31 cellular contexts compared by ENCODE assay signal in the genomic region with DNA sequence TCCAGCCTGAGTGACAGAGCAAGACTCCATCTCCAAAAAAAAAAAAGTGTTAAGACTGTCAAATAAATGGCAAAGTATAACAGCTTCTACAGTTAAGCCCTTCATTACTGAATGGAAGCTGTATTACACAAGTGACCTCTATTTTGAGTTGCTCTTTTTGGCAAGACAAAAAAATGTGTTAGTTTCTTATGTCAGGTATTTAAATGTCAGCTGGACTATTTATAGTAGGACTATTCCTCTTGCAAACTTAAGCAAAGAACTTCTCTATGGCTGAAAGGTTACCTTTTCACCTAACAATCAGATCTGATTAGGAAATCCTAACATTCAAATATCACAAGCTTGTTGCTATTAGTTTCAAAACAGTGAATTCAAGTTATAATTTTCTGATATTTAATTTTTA. TPM values are rescaled to one million over a fixed set of nuclear protein-coding genes. Genes with fewer than 3 reads are reported as not detected.
DNase-seq lines count a peak whose midpoint lies in the region; ATAC-seq, FAIRE-seq and TF ChIP-seq lines count a peak whose summit lies in the region.
"Had no signal": no experiment of that assay in that cellular context is flagged by ENCODE, and none has a peak within 500 bp of the region (broad histone marks: within the 10 kb centered on the region; RNA-seq: fewer than 3 reads in every experiment).

No MANE protein-coding gene starts in this region.

- peaks cover 86% of the 10 kb centered on the region for H4K20me1 ChIP-seq in astrocyte (ENCODE audit: insufficient read depth, low read length)

- H3K36me3 ChIP-seq in astrocyte (ENCODE audit: insufficient read depth, low read length) (peaks cover 20% of the 10 kb centered on the region), cardiac muscle cell (peaks cover 3% of the 10 kb centered on the region), mesenchymal stem cell (ENCODE audit: control insufficient read depth in 1 of 2, insufficient read depth in 2 of 2, low read depth in 1 of 2, low read length in 2 of 2) (peaks cover 11 to 42% of the 10 kb centered on the region in 2 experiments), thyroid gland (peaks cover 4 to 6% of the 10 kb centered on the region in 2 donors), vagina (peaks cover 0 to 11% of the 10 kb centered on the region in 2 donors)
- H3K36me3 ChIP-seq in CD8-positive, alpha-beta T cell (ENCODE audit: insufficient read depth, low read length): peaks cover 8% of the 10 kb centered on the region

- H2AK5ac ChIP-seq in mesenchymal stem cell (ENCODE audit: low read length, severe bottlenecking): no peak overlapping the region

- no peak overlapping the region for H3K23ac ChIP-seq in mesenchymal stem cell (ENCODE audit: low read length in 2 of 2)

- H3K4ac ChIP-seq in mesenchymal stem cell (ENCODE audit: low read depth in 1 of 2, low read length in 2 of 2): no peak overlapping the region

- H3K9me3 ChIP-seq in astrocyte (ENCODE audit: insufficient read depth, low read depth, low read length): no peaks in the 10 kb centered on the region
- H3K9me3 ChIP-seq in cardiac muscle cell (ENCODE audit: low read depth): no peaks in the 10 kb centered on the region
- H3K9me3 ChIP-seq in mesenchymal stem cell (ENCODE audit: control insufficient read depth, low read length): no peaks in the 10 kb centered on the region
- H3K9me3 ChIP-seq in thyroid gland: no peaks in the 10 kb centered on the region
- H3K9me3 ChIP-seq in vagina: no peaks in the 10 kb centered on the region
- H3K9me3 ChIP-seq in CD8-positive, alpha-beta T cell (ENCODE audit: low read length): no peaks in the 10 kb centered on the region
- H3K9me3 ChIP-seq: Caco-2, HAP-1, pancreas, transverse colon had no signal

- no peak for TF ChIP-seq CTCF in astrocyte (IDR thresholded peaks at IDR 0.05; ENCODE audit: insufficient read depth, low read depth, low read length)
- TF ChIP-seq CTCF in cardiac muscle cell (IDR thresholded peaks at IDR 0.05; ENCODE audit: low read depth, low read length): no peak
- no peak for TF ChIP-seq CTCF in thyroid gland (IDR thresholded peaks at IDR 0.05)
- no peak for TF ChIP-seq CTCF in vagina (IDR thresholded peaks at IDR 0.05)
- TF ChIP-seq CTCF in CD8-positive, alpha-beta T cell (IDR thresholded peaks at IDR 0.05): no peak

- no peak for FAIRE-seq in astrocyte (lab: Jason Lieb, UNC)
- FAIRE-seq: bronchial epithelial cell, GM19239, K562, pancreas had no signal

- H2AFZ ChIP-seq in astrocyte (ENCODE audit: low read depth, low read length): no peak overlapping the region
- H2AFZ ChIP-seq in mesenchymal stem cell (ENCODE audit: low read depth, low read length): no peak overlapping the region
- H2AFZ ChIP-seq: PC-9 had no signal

- POLR2A ChIA-PET in CD8-positive, alpha-beta T cell (lab: Charles Lee): interaction anchor here (0.5 to 1.4 kb wide), 2 partner anchors 12 to 324 kb away, joined by 3 to 4 read pairs; a partner anchor contains a TSS

- H3K4me3 ChIP-seq in astrocyte (ENCODE audit: insufficient read depth, low read depth, low read length) (no peak overlapping the region), cardiac muscle cell (no peak overlapping the region), mesenchymal stem cell (ENCODE audit: insufficient read depth in 1 of 2, low read depth in 1 of 2, low read length in 2 of 2) (no peak overlapping the region), thyroid gland (replicated peaks in 1 of 3) (no peak overlapping the region), vagina (no peak overlapping the region)
- H3K4me3 ChIP-seq in CD8-positive, alpha-beta T cell (ENCODE audit: low read depth, low read length): no peak overlapping the region
- H3K4me3 ChIP-seq: HAP-1, K562, pancreas, PC-9, transverse colon had no signal

- peaks cover 44% of the 10 kb centered on the region for H3K4me1 Mint-ChIP-seq in astrocyte (ENCODE audit: low read depth, unreplicated experiment)
- peaks cover 63% of the 10 kb centered on the region for H3K4me1 Mint-ChIP-seq in CD8-positive, alpha-beta T cell (ENCODE audit: low read depth)

- TF ChIP-seq POLR2A in thyroid gland (IDR thresholded peaks at IDR 0.05) (no peak), vagina (IDR thresholded peaks at IDR 0.05) (no peak)

- H3K4me3 Mint-ChIP-seq in astrocyte (ENCODE audit: unreplicated experiment): no peak overlapping the region
- H3K4me3 Mint-ChIP-seq in CD8-positive, alpha-beta T cell: no peak overlapping the region
- H3K4me3 Mint-ChIP-seq: activated CD4-positive, alpha-beta T cell treated with anti-CD3 and anti-CD28 coated beads, Interleukin-2, amount 10 ng/mL, durations not matched to agents 24 days and 14 days; activated naive CD4-positive, alpha-beta T cell treated with anti-CD3 and anti-CD28 coated beads for 36 hours; nephron had no signal

- H3K4me1 ChIP-seq in astrocyte (ENCODE audit: insufficient read depth, low read length) (peaks cover 5% of the 10 kb centered on the region), cardiac muscle cell (ENCODE audit: low read depth) (peaks cover 56% of the 10 kb centered on the region), mesenchymal stem cell (ENCODE audit: control insufficient read depth, insufficient read depth, low read depth, low read length) (peaks cover 13% of the 10 kb centered on the region), thyroid gland (peaks cover 30 to 40% of the 10 kb centered on the region in 2 donors), vagina (peaks cover 70% of the 10 kb centered on the region)
- H3K4me1 ChIP-seq in CD8-positive, alpha-beta T cell (ENCODE audit: insufficient read depth, low read length): peaks cover 12% of the 10 kb centered on the region

- no peak overlapping the region for H2BK12ac ChIP-seq in mesenchymal stem cell (ENCODE audit: low read length in 2 of 2)

- no peak overlapping the region for H2BK120ac ChIP-seq in mesenchymal stem cell (ENCODE audit: low read depth, low read length)

- H3K14ac ChIP-seq in mesenchymal stem cell (ENCODE audit: low read length in 2 of 2): no peak overlapping the region

- H3K18ac ChIP-seq in mesenchymal stem cell (ENCODE audit: low read depth in 1 of 2, low read length in 2 of 2): no peak overlapping the region

- H4K8ac ChIP-seq in mesenchymal stem cell (ENCODE audit: low read length): no peak overlapping the region

- H3K27me3 Mint-ChIP-seq in astrocyte (ENCODE audit: low read depth, unreplicated experiment): no peaks in the 10 kb centered on the region
- H3K27me3 Mint-ChIP-seq in CD8-positive, alpha-beta T cell (ENCODE audit: low read depth): no peaks in the 10 kb centered on the region
- H3K27me3 Mint-ChIP-seq: activated CD4-positive, alpha-beta T cell treated with anti-CD3 and anti-CD28 coated beads, Interleukin-2, amount 10 ng/mL, durations not matched to agents 24 days and 14 days had no signal

- H2BK15ac ChIP-seq in mesenchymal stem cell (ENCODE audit: low read depth, poor library complexity, severe bottlenecking): no peak overlapping the region

- H3K27ac Mint-ChIP-seq in astrocyte (ENCODE audit: unreplicated experiment): peak overlapping the region; percentile 47
- H3K27ac Mint-ChIP-seq in CD8-positive, alpha-beta T cell: no peak overlapping the region
- H3K27ac Mint-ChIP-seq: activated CD4-positive, alpha-beta T cell treated with anti-CD3 and anti-CD28 coated beads, Interleukin-2, amount 10 ng/mL, durations not matched to agents 24 days and 14 days; activated naive CD4-positive, alpha-beta T cell treated with anti-CD3 and anti-CD28 coated beads for 36 hours; nephron had no signal

- no peak for DNase-seq in astrocyte (ENCODE audit: low read depth)
- no peak for DNase-seq in cardiac muscle cell (ENCODE audit: low read depth in 1 of 2, low spot score in 1 of 2)
- no peak for DNase-seq in mesenchymal stem cell
- no peak for DNase-seq in thyroid gland
- DNase-seq in vagina (ENCODE audit: extremely low spot score in 2 of 2): no peak
- DNase-seq in CD8-positive, alpha-beta T cell: no peak
- DNase-seq: activated CD4-positive, alpha-beta T cell treated with anti-CD3 and anti-CD28 coated beads, Interleukin-2, amount 10 ng/mL, durations not matched to agents 24 days and 14 days; activated naive CD4-positive, alpha-beta T cell treated with anti-CD3 and anti-CD28 coated beads for 36 hours; C1 segment of cervical spinal cord; foreskin melanocyte; GF-D8; midbrain; NCI-H1105; NCI-H187 treated with DMSO at 0.1 percent for 48 hours; NCI-H2171 treated with DMSO at 0.1 percent for 48 hours; NCI-H510A treated with DMSO at 0.1 percent for 48 hours; pancreas; PC-9; right cardiac atrium; SHP77 treated with DMSO at 0.1 percent for 48 hours; SW 1271; T1000; transverse colon had no signal

- H3K9me3 Mint-ChIP-seq in astrocyte (ENCODE audit: unreplicated experiment): no peaks in the 10 kb centered on the region
- H3K9me3 Mint-ChIP-seq in CD8-positive, alpha-beta T cell: no peaks in the 10 kb centered on the region
- H3K9me3 Mint-ChIP-seq: activated CD4-positive, alpha-beta T cell treated with anti-CD3 and anti-CD28 coated beads, Interleukin-2, amount 10 ng/mL, durations not matched to agents 24 days and 14 days; activated naive CD4-positive, alpha-beta T cell treated with anti-CD3 and anti-CD28 coated beads for 36 hours; nephron had no signal

- peaks cover 3% of the 10 kb centered on the region for H3K79me1 ChIP-seq in mesenchymal stem cell (replicated peaks; ENCODE audit: low read length, poor library complexity, severe bottlenecking)

- H4K91ac ChIP-seq in mesenchymal stem cell (ENCODE audit: low read length): no peak overlapping the region

- intact Hi-C loops in thyroid gland (cut with DNase I) (no loop called here), vagina (cut with DNase I) (no loop called here)
- intact Hi-C loops in CD8-positive, alpha-beta T cell (cut with DNase I, micrococcal nuclease): no loop called here

- H2BK5ac ChIP-seq in mesenchymal stem cell (ENCODE audit: low read depth, low read length, poor library complexity, severe bottlenecking): no peak overlapping the region

- ATAC-seq in GM19397 (IDR thresholded peaks at IDR 0.05; ENCODE audit: unreplicated experiment): no peak
- no peak for ATAC-seq in CD8-positive, alpha-beta T cell
- ATAC-seq: esophagus mucosa, K562 had no signal

- CTCF ChIA-PET in CD8-positive, alpha-beta T cell (lab: Charles Lee): interaction anchor here (0.8 to 6.2 kb wide), 10 partner anchors 10 to 122 kb away, joined by 3 to 37 read pairs (median 4); no protein-coding TSS in a partner anchor

- H3K9ac ChIP-seq in astrocyte (ENCODE audit: low read length): no peak overlapping the region
- peak overlapping the region; percentile 51 for H3K9ac ChIP-seq in mesenchymal stem cell (ENCODE audit: low read length)

- H3K27me3 ChIP-seq in astrocyte (ENCODE audit: insufficient read depth, low read length) (no peaks in the 10 kb centered on the region), cardiac muscle cell (no peaks in the 10 kb centered on the region), mesenchymal stem cell (ENCODE audit: control insufficient read depth in 1 of 2, insufficient read depth in 1 of 2, low read length in 2 of 2) (no peaks in the 10 kb centered on the region), thyroid gland (no peaks in the 10 kb centered on the region), vagina (no peaks in the 10 kb centered on the region)
- no peaks in the 10 kb centered on the region for H3K27me3 ChIP-seq in CD8-positive, alpha-beta T cell (ENCODE audit: insufficient read depth, low read length)
- H3K27me3 ChIP-seq: pancreas, transverse colon had no signal

- no peak overlapping the region for H3K27ac ChIP-seq in astrocyte (ENCODE audit: low read depth, low read length)
- peak overlapping the region; percentile 64 for H3K27ac ChIP-seq in cardiac muscle cell
- H3K27ac ChIP-seq in mesenchymal stem cell (ENCODE audit: low read length, poor library complexity, severe bottlenecking): no peak overlapping the region
- H3K27ac ChIP-seq in thyroid gland: peak overlapping the region; percentile 11 to 61 (median 58)
- H3K27ac ChIP-seq in vagina: no peak overlapping the region
- no peak overlapping the region for H3K27ac ChIP-seq in CD8-positive, alpha-beta T cell (ENCODE audit: low read depth, low read length)
- H3K27ac ChIP-seq: pancreas had no signal

- peaks cover 97% of the 10 kb centered on the region for H3K79me2 ChIP-seq in astrocyte (ENCODE audit: insufficient read depth, low read length)

- H3K36me3 Mint-ChIP-seq in astrocyte (ENCODE audit: low read depth, unreplicated experiment): peaks cover 19% of the 10 kb centered on the region
- H3K36me3 Mint-ChIP-seq in CD8-positive, alpha-beta T cell: peaks cover 52% of the 10 kb centered on the region

- H3K4me2 ChIP-seq in astrocyte (ENCODE audit: low read length) (no peak overlapping the region), mesenchymal stem cell (ENCODE audit: low read length, poor library complexity, severe bottlenecking) (no peak overlapping the region)
- H3K4me2 ChIP-seq: PC-9 had no signal

RNA-seq across cellular contexts. Expression of a gene that starts 12.4 kb away (rescaled TPM):
- total RNA-seq in astrocyte (136 and 139 TPM in 2 replicates), cardiac muscle cell (64.0 and 126 TPM in 2 replicates), thyroid gland (100 to 1,000 TPM in 1 of 4 donors, 10 to 100 TPM in 3; 77.3 to 110 (median 92.3) TPM), vagina (74.2 TPM)
- polyA plus RNA-seq in cardiac muscle cell: 164 and 173 TPM in 2 replicates
- polyA plus RNA-seq in mesenchymal stem cell (2013, experiment 1 of 2): 292 TPM
- polyA plus RNA-seq in mesenchymal stem cell (2013, experiment 2 of 2): 286 TPM
- total RNA-seq in CD8-positive, alpha-beta T cell: 100 to 1,000 TPM; 108 to 112 TPM

RNA-seq across cellular contexts. Expression of a gene that starts 53.0 kb away (rescaled TPM):
- total RNA-seq in astrocyte: 41.6 and 44.1 TPM in 2 replicates
- 36.9 and 38.4 TPM in 2 replicates for total RNA-seq in cardiac muscle cell
- 37.2 and 43.9 TPM in 2 replicates for polyA plus RNA-seq in cardiac muscle cell
- polyA plus RNA-seq in mesenchymal stem cell (2013, experiment 1 of 2): 59.1 TPM
- polyA plus RNA-seq in mesenchymal stem cell (2013, experiment 2 of 2): 58.4 TPM
- 10 to 100 TPM; 15.8 to 22.7 (median 19.7) TPM for total RNA-seq in thyroid gland
- 25.5 TPM for total RNA-seq in vagina
- 10 to 100 TPM; 19.0 to 20.8 TPM for total RNA-seq in CD8-positive, alpha-beta T cell

Comparison
In these comparisons a context has a peak if more than half of its experiments do, and no peak if none do; other contexts are left out.
1. H3K27ac ChIP-seq: peak in cardiac muscle cell (single experiment) and thyroid gland (3 of 3); none in astrocyte (single experiment), mesenchymal stem cell (single experiment), vagina (single experiment) and CD8-positive, alpha-beta T cell (single experiment).